Comparison of ENCODE assay signal across 14 cellular contexts in the genomic region with DNA sequence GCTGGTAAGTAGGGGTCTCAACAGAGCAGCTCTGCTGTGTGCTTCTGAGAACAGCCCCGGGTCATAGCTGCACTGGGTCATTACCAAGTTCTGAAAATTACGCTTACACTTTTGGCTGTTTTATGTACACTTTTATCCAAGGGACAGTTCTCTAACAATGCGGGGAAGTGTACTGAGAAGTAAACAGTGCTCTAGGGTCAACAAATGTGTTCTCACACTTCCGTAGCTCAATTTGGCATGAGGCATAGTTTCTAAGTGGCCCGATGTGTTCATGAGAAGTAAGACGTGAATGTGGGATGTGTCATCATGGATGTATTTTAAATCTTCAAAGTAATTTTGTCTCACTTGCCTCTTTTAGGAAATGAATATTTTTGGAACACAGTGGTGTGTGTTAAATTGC.
"Had no signal": no experiment of that assay in that cellular context is flagged by ENCODE, and none has a peak within 500 bp of the region (broad histone marks: within the 10 kb centered on the region; RNA-seq: fewer than 3 reads in every experiment).

No MANE protein-coding gene starts in this region.

- DNase-seq: activated CD4-positive, alpha-beta T cell treated with anti-CD3 and anti-CD28 coated beads, Interleukin-2, amount 50 U/mL, for 1 hour; activated naive CD4-positive, alpha-beta T cell; activated naive CD8-positive, alpha-beta T cell treated with anti-CD3 and anti-CD28 coated beads, Interleukin-2, amount 10 ng/mL, durations not matched to agents 7 days and 5 days; foreskin keratinocyte; head of caudate nucleus; occipital lobe; small intestine; stimulated activated CD4-positive, alpha-beta T cell treated with anti-CD3 and anti-CD28 coated beads, Interleukin-4, amount 100 ng/mL, for 4 hours; stimulated activated CD8-positive, alpha-beta memory T cell treated with anti-CD3 and anti-CD28 coated beads, Interleukin-4, amount 100 ng/mL, for 48 hours; stimulated activated naive CD4-positive, alpha-beta T cell treated with Interleukin-2 at 50 U/mL for 16 hours had no signal

- H3K36me3 ChIP-seq: breast epithelium, suprapubic skin had no signal

- H3K27ac Mint-ChIP-seq: activated naive CD8-positive, alpha-beta T cell treated with anti-CD3 and anti-CD28 coated beads, Interleukin-2, amount 10 ng/mL, durations not matched to agents 7 days and 5 days; nephron; type B pancreatic cell had no signal

- H3K9me3 Mint-ChIP-seq: activated naive CD8-positive, alpha-beta T cell treated with anti-CD3 and anti-CD28 coated beads, Interleukin-2, amount 10 ng/mL, durations not matched to agents 7 days and 5 days; nephron; type B pancreatic cell had no signal

- H3K36me3 Mint-ChIP-seq: activated naive CD8-positive, alpha-beta T cell treated with anti-CD3 and anti-CD28 coated beads, Interleukin-2, amount 10 ng/mL, durations not matched to agents 7 days and 5 days; type B pancreatic cell had no signal

- H3K4me1 Mint-ChIP-seq: activated naive CD8-positive, alpha-beta T cell treated with anti-CD3 and anti-CD28 coated beads, Interleukin-2, amount 10 ng/mL, durations not matched to agents 7 days and 5 days; nephron had no signal

- H3K9me3 ChIP-seq: breast epithelium, suprapubic skin had no signal

- ATAC-seq: foreskin keratinocyte had no signal

- H3K4me1 ChIP-seq: breast epithelium, foreskin keratinocyte, suprapubic skin had no signal

- H3K27me3 Mint-ChIP-seq: type B pancreatic cell had no signal

- H3K27ac ChIP-seq: foreskin keratinocyte, suprapubic skin had no signal

- H3K27me3 ChIP-seq: breast epithelium, foreskin keratinocyte, suprapubic skin had no signal

- H3K4me3 Mint-ChIP-seq: activated naive CD8-positive, alpha-beta T cell treated with anti-CD3 and anti-CD28 coated beads, Interleukin-2, amount 10 ng/mL, durations not matched to agents 7 days and 5 days; nephron; type B pancreatic cell had no signal

- H3K4me3 ChIP-seq: breast epithelium, suprapubic skin had no signal
